In genomic region chr4:66609014-66609413, GRCh38 we compare ENCODE assay signal across 22 cellular contexts.
"Had no signal": no experiment of that assay in that cellular context is flagged by ENCODE, and none has a peak within 500 bp of the region (broad histone marks: within the 10 kb centered on the region; RNA-seq: fewer than 3 reads in every experiment).

No MANE protein-coding gene starts in this region.

- H3K27ac ChIP-seq: brain microvascular endothelial cell, cardiac muscle cell, PC-9 had no signal

- H3K9me3 Mint-ChIP-seq: activated CD4-positive, alpha-beta memory T cell treated with anti-CD3 and anti-CD28 coated beads, Interleukin-2, amount 10 ng/mL, durations not matched to agents 7 days and 5 days had no signal

- H2AFZ ChIP-seq: PC-9 had no signal

- H3K4me2 ChIP-seq: PC-9 had no signal

- H3K4me3 ChIP-seq: cardiac muscle cell, PC-9 had no signal

- DNase-seq: activated B cell treated with CpG ODN at 0.5 μM for 24 hours; activated CD4-positive, alpha-beta memory T cell treated with anti-CD3 and anti-CD28 coated beads, Interleukin-2, amount 10 ng/mL, durations not matched to agents 7 days and 5 days; activated CD4-positive, alpha-beta T cell treated with anti-CD3 and anti-CD28 coated beads, Interleukin-2, amount 50 U/mL, for 1 hour; activated gamma-delta T cell; activated naive CD4-positive, alpha-beta T cell treated with anti-CD3 and anti-CD28 coated beads for 36 hours; activated T-cell treated with anti-CD3 and anti-CD28 coated beads for 4 hours; activated T-cell treated with anti-CD3 and anti-CD28 coated beads, Interleukin-2, amount 50 U/mL, for 48 hours; brain microvascular endothelial cell; MM.1S; NCI-H1105 treated with DMSO at 0.1 percent for 48 hours; NCI-H1436 treated with DMSO at 0.1 percent for 48 hours; NCI-H187; NCI-H2081; NCI-H226; NCI-H510A treated with DMSO at 0.1 percent for 48 hours; PC-9; SIG-M5; T-helper 2 cell; T1000 had no signal

- H3K4me1 Mint-ChIP-seq: activated B cell treated with CpG ODN at 0.5 μM for 24 hours; activated CD4-positive, alpha-beta memory T cell treated with anti-CD3 and anti-CD28 coated beads, Interleukin-2, amount 10 ng/mL, durations not matched to agents 7 days and 5 days; activated T-helper 17 cell treated with anti-CD3 and anti-CD28 coated beads, Interleukin-2, amount 50 U/mL, for 72 hours had no signal

- H3K27me3 ChIP-seq: brain microvascular endothelial cell, cardiac muscle cell had no signal

- H3K36me3 Mint-ChIP-seq: activated naive CD8-positive, alpha-beta T cell had no signal

- H3K27me3 Mint-ChIP-seq: activated B cell treated with CpG ODN at 0.5 μM for 24 hours; activated CD4-positive, alpha-beta memory T cell treated with anti-CD3 and anti-CD28 coated beads, Interleukin-2, amount 10 ng/mL, durations not matched to agents 7 days and 5 days; activated naive CD8-positive, alpha-beta T cell; activated T-helper 17 cell treated with anti-CD3 and anti-CD28 coated beads, Interleukin-2, amount 50 U/mL, for 72 hours had no signal

- H3K36me3 ChIP-seq: brain microvascular endothelial cell, cardiac muscle cell had no signal

- H3K27ac Mint-ChIP-seq: activated B cell treated with CpG ODN at 0.5 μM for 24 hours; activated CD4-positive, alpha-beta memory T cell treated with anti-CD3 and anti-CD28 coated beads, Interleukin-2, amount 10 ng/mL, durations not matched to agents 7 days and 5 days; activated naive CD4-positive, alpha-beta T cell treated with anti-CD3 and anti-CD28 coated beads for 36 hours; activated naive CD8-positive, alpha-beta T cell; activated T-helper 17 cell treated with anti-CD3 and anti-CD28 coated beads, Interleukin-2, amount 50 U/mL, for 72 hours had no signal

- ATAC-seq: activated T-helper 17 cell treated with anti-CD3 and anti-CD28 coated beads, Interleukin-2, amount 50 U/mL, for 72 hours had no signal

- H3K4me3 Mint-ChIP-seq: activated B cell treated with CpG ODN at 0.5 μM for 24 hours; activated CD4-positive, alpha-beta memory T cell treated with anti-CD3 and anti-CD28 coated beads, Interleukin-2, amount 10 ng/mL, durations not matched to agents 7 days and 5 days; activated naive CD4-positive, alpha-beta T cell treated with anti-CD3 and anti-CD28 coated beads for 36 hours; activated naive CD8-positive, alpha-beta T cell; activated T-helper 17 cell treated with anti-CD3 and anti-CD28 coated beads, Interleukin-2, amount 50 U/mL, for 72 hours had no signal
